ENCODE assay signal across 13 cellular contexts in the genomic region with DNA sequence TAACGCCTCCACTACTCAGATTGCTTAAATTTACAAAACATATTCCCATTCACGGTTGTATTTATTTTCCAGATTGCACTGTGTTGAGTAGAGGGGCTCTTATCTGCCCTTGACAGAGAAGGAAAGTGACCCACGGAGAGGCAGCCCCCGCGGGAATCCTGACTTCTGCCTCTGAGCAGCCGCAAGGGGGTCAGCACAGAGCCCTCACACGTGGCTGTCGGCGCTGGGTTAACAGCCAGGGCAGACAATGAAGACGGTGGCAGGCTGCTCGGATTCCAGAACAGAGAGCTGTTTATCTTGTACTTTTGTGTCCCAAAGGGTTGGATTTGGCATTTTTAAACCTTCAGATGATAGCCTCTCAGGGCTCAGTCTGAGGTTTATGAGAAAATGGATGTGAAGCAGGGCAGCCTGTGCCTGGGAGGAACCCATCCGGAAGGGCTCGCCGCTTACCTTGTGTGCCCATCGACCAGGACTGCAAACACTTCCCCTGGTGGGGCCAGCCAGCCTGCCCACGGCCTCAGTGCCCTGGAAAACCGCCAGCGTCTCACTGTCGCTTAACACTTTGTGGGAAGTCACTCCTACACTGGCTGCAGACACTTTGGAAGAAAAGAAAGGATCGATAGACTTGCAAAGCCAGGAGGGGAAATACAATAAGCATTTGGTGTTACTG.
DNase-seq lines count a peak whose midpoint lies in the region; ATAC-seq, FAIRE-seq and TF ChIP-seq lines count a peak whose summit lies in the region.
"Had no signal": no experiment of that assay in that cellular context is flagged by ENCODE, and none has a peak within 500 bp of the region (broad histone marks: within the 10 kb centered on the region; RNA-seq: fewer than 3 reads in every experiment).

No MANE protein-coding gene starts in this region.

- H3K27ac Mint-ChIP-seq in natural killer cell treated with Interleukin-12 subunit alpha and Interleukin-12 subunit beta and Interleukin-15 and Interleukin-18, amount 100 ng/mL, for 72 hours, result no peak overlapping the region
- H3K27ac Mint-ChIP-seq in natural killer cell, result no peak overlapping the region
- H3K27ac Mint-ChIP-seq in T-cell, result no peak overlapping the region

- ATAC-seq in natural killer cell treated with Interleukin-12 subunit alpha and Interleukin-12 subunit beta and Interleukin-15 and Interleukin-18, amount 100 ng/mL, for 72 hours, result no peak
- ATAC-seq in natural killer cell (no peak), HG03378 (IDR thresholded peaks at IDR 0.05; ENCODE audit: unreplicated experiment) (no peak), T-cell (replicated peaks in 1 of 4) (no peak), omental fat pad (ENCODE audit: low FRiP score) (no peak)

- no peak overlapping the region for H2BK5ac ChIP-seq in H1 (ENCODE audit: low read depth, low read length)

- H4K5ac ChIP-seq in H1 (ENCODE audit: insufficient read length, low read depth, low read length), result no peak overlapping the region

- H3K79me1 ChIP-seq in H1 (ENCODE audit: low read depth, low read length), result no peaks in the 10 kb centered on the region

- H2AFZ ChIP-seq in H1 (ENCODE audit: low read length) (peak overlapping the region; percentile 79; the same call in 1 of the 2 replicates), parathyroid adenoma (peak overlapping the region; percentile 72)

- H3K23ac ChIP-seq in H1 (ENCODE audit: insufficient read length), result no peak overlapping the region

- no peak for TF ChIP-seq CTCF in natural killer cell (IDR thresholded peaks at IDR 0.05)
- TF ChIP-seq CTCF in H1 (IDR thresholded peaks at IDR 0.05; ENCODE audit: control extremely low read depth in 1 of 3, insufficient read depth in 1 of 3, low read depth in 1 of 3, low read length in 3 of 3), result no peak
- TF ChIP-seq CTCF in parathyroid adenoma (IDR thresholded peaks at IDR 0.05), result no peak
- no peak for TF ChIP-seq CTCF in omental fat pad (IDR thresholded peaks at IDR 0.05)

- no peak overlapping the region for H2BK20ac ChIP-seq in H1 (ENCODE audit: low read length)

- FAIRE-seq in H1 (lab: Jason Lieb, UNC) (no peak), GM12892 (lab: Jason Lieb, UNC) (no peak)

- H3K4me3 ChIP-seq in H1 (ENCODE audit: extremely low read depth in 1 of 4, insufficient read depth in 2 of 4, low read depth in 3 of 4, low read length in 4 of 4) (no peak overlapping the region), parathyroid adenoma (ENCODE audit: low read depth, low read length) (no peak overlapping the region)
- H3K4me3 ChIP-seq: coronary artery had no signal

- no peak overlapping the region for H3K18ac ChIP-seq in H1 (ENCODE audit: extremely low read depth, low read length)

- H3K9ac ChIP-seq in H1 (replicated peaks in 1 of 4; ENCODE audit: extremely low read depth in 1 of 4, low read depth in 3 of 4, low read length in 3 of 4), result no peak overlapping the region
- no peak overlapping the region for H3K9ac ChIP-seq in parathyroid adenoma

- no peak overlapping the region for H3K4me2 ChIP-seq in H1 (ENCODE audit: insufficient read depth in 1 of 2, low read depth in 2 of 2, low read length in 2 of 2)
- no peak overlapping the region for H3K4me2 ChIP-seq in parathyroid adenoma (ENCODE audit: low read length)

- intact Hi-C loops in natural killer cell (cut with micrococcal nuclease), result no loop called here

- H3K9me3 ChIP-seq in H1 (ENCODE audit: insufficient read depth in 2 of 2, low read depth in 1 of 2, low read length in 1 of 2), result peaks cover 7 to 8% of the 10 kb centered on the region in 2 experiments; a peak in 3 of 4 replicates
- H3K9me3 ChIP-seq in parathyroid adenoma (ENCODE audit: control insufficient read depth, low read length), result no peaks in the 10 kb centered on the region

- no peak overlapping the region for H3K4me3 Mint-ChIP-seq in natural killer cell treated with Interleukin-12 subunit alpha and Interleukin-12 subunit beta and Interleukin-15 and Interleukin-18, amount 100 ng/mL, for 72 hours
- H3K4me3 Mint-ChIP-seq in natural killer cell, result no peak overlapping the region
- no peak overlapping the region for H3K4me3 Mint-ChIP-seq in T-cell

- H3K36me3 ChIP-seq in H1 (ENCODE audit: control insufficient read depth in 2 of 4, insufficient read depth in 4 of 4, low read length in 3 of 4) (no peaks in the 10 kb centered on the region), parathyroid adenoma (ENCODE audit: control insufficient read depth, insufficient read depth, low read length) (no peaks in the 10 kb centered on the region)

- TF ChIP-seq RAD21 in H1 (IDR thresholded peaks at IDR 0.05 in 1 of 2, conservative IDR thresholded peaks at IDR 0.05 in 1 of 2; ENCODE audit: low read depth in 2 of 2, low read length in 2 of 2), result no peak

- H3K27ac ChIP-seq in H1 (ENCODE audit: low read depth, low read length) (no peak overlapping the region), parathyroid adenoma (no peak overlapping the region)
- H3K27ac ChIP-seq: coronary artery had no signal

- H2BK12ac ChIP-seq in H1 (ENCODE audit: low read depth, low read length), result no peak overlapping the region

- no peak overlapping the region for H4K8ac ChIP-seq in H1 (ENCODE audit: extremely low read depth, insufficient read depth, low read length)

- CTCF ChIA-PET in H1 (lab: Charles Lee; ENCODE audit: partially characterized antibody) (interaction anchor here (0.6 to 1.6 kb wide), 5 partner anchors 10 to 313 kb away, joined by 3 to 5 read pairs (median 3); no protein-coding TSS in a partner anchor), T-cell (lab: Charles Lee) (interaction anchor here in 1 of 2 donors (0.7 kb wide), 1 partner anchor 996 kb away, joined by 5 read pairs; no protein-coding TSS in a partner anchor)

- H3K14ac ChIP-seq in H1 (ENCODE audit: insufficient read length), result no peak overlapping the region

- no peaks in the 10 kb centered on the region; a peak in 2 of 7 replicates for H3K4me1 ChIP-seq in H1 (replicated peaks in 1 of 4; ENCODE audit: control insufficient read depth in 3 of 4, insufficient read depth in 4 of 4, low read length in 3 of 4)
- peaks cover 3% of the 10 kb centered on the region for H3K4me1 ChIP-seq in parathyroid adenoma

- H3K4me1 Mint-ChIP-seq in natural killer cell treated with Interleukin-12 subunit alpha and Interleukin-12 subunit beta and Interleukin-15 and Interleukin-18, amount 100 ng/mL, for 72 hours (ENCODE audit: low read depth in 2 of 2), result no peaks in the 10 kb centered on the region
- H3K4me1 Mint-ChIP-seq in natural killer cell (no peaks in the 10 kb centered on the region), T-cell (peaks cover 6 to 14% (median 13%) of the 10 kb centered on the region in 3 donors)

- H2BK15ac ChIP-seq in H1 (ENCODE audit: low read length), result no peak overlapping the region

- H2BK120ac ChIP-seq in H1 (replicated peaks; ENCODE audit: low read depth, low read length), result no peak overlapping the region

- DNase-seq in natural killer cell treated with Interleukin-12 subunit alpha and Interleukin-12 subunit beta and Interleukin-15 and Interleukin-18, amount 100 ng/mL, for 72 hours (ENCODE audit: low spot score), result peak; percentile 54
- DNase-seq in natural killer cell (no peak), H1 (ENCODE audit: low read depth in 1 of 2, low spot score in 2 of 2) (no peak), T-cell (no peak), GM12892 (ENCODE audit: insufficient read length) (no peak), omental fat pad (ENCODE audit: low spot score) (no peak)
- DNase-seq: activated CD4-positive, CD25-positive, alpha-beta regulatory T cell treated with anti-CD3 and anti-CD28 coated beads, Interleukin-2, amount 50 U/mL, for 72 hours; foreskin fibroblast; NCI-H1105; T-helper 2 cell had no signal

- no peak for TF ChIP-seq EP300 in H1 (IDR thresholded peaks at IDR 0.05; ENCODE audit: borderline replicate concordance in 1 of 2, low read depth in 2 of 2, low read length in 2 of 2)

- POLR2A ChIA-PET in H1 (lab: Charles Lee; ENCODE audit: partially characterized antibody), result no interaction called here
- POLR2A ChIA-PET in T-cell (lab: Charles Lee), result no interaction called here

- H4K20me1 ChIP-seq in H1 (replicated peaks in 1 of 2; ENCODE audit: control insufficient read depth in 1 of 2, insufficient read depth in 2 of 2, low read length in 2 of 2), result peaks cover 0 to 4% of the 10 kb centered on the region in 2 experiments

- no peaks in the 10 kb centered on the region; a peak in 2 of 7 replicates for H3K27me3 ChIP-seq in H1 (replicated peaks in 1 of 4; ENCODE audit: control insufficient read depth in 3 of 4, extremely low read depth in 1 of 4, insufficient read depth in 3 of 4, low read length in 3 of 4)
- no peaks in the 10 kb centered on the region for H3K27me3 ChIP-seq in parathyroid adenoma (ENCODE audit: control insufficient read depth, insufficient read depth, low read length)

- WGBS in H1 (ENCODE audit: extremely low coverage in 1 of 2, insufficient coverage in 1 of 2, insufficient read length in 1 of 2, insufficient replicate concordance in 2 of 2, low coverage in 1 of 2, low lambda C conversion rate in 2 of 2, missing lambda C conversion rate in 1 of 2), 2 experiments, result 84% methylated on average over 20 of the region's 20 CpGs; no CpG with 5 or more reads in 1 of the 2 experiments

- TF ChIP-seq POLR2A in H1 (IDR thresholded peaks at IDR 0.05; ENCODE audit: control extremely low read depth in 1 of 2, low read depth in 2 of 2, low read length in 2 of 2) (no peak), GM12892 (IDR thresholded peaks at IDR 0.05; ENCODE audit: low read depth, low read length) (no peak)

- H3K27me3 Mint-ChIP-seq in natural killer cell treated with Interleukin-12 subunit alpha and Interleukin-12 subunit beta and Interleukin-15 and Interleukin-18, amount 100 ng/mL, for 72 hours, result peaks cover 5 to 7% of the 10 kb centered on the region in 2 donors
- H3K27me3 Mint-ChIP-seq in natural killer cell (ENCODE audit: low read depth in 2 of 2) (no peaks in the 10 kb centered on the region), T-cell (peaks cover 1 to 3% of the 10 kb centered on the region in 2 donors)

- no peaks in the 10 kb centered on the region for H3K36me3 Mint-ChIP-seq in natural killer cell treated with Interleukin-12 subunit alpha and Interleukin-12 subunit beta and Interleukin-15 and Interleukin-18, amount 100 ng/mL, for 72 hours
- no peaks in the 10 kb centered on the region for H3K36me3 Mint-ChIP-seq in natural killer cell
- no peaks in the 10 kb centered on the region for H3K36me3 Mint-ChIP-seq in T-cell

- H3K56ac ChIP-seq in H1 (replicated peaks; ENCODE audit: insufficient read length, low read depth, low read length), result no peak overlapping the region

- H3K9me3 Mint-ChIP-seq in natural killer cell treated with Interleukin-12 subunit alpha and Interleukin-12 subunit beta and Interleukin-15 and Interleukin-18, amount 100 ng/mL, for 72 hours, result peaks cover 3% of the 10 kb centered on the region
- H3K9me3 Mint-ChIP-seq in natural killer cell (no peaks in the 10 kb centered on the region), T-cell (peaks cover 0 to 8% (median 6%) of the 10 kb centered on the region in 3 donors)

- H4K91ac ChIP-seq in H1 (replicated peaks; ENCODE audit: insufficient read length, low read length), result no peak overlapping the region

- H2AK5ac ChIP-seq in H1 (ENCODE audit: low read depth, low read length), result no peak overlapping the region

- H3K79me2 ChIP-seq in H1 (ENCODE audit: control insufficient read depth in 1 of 2, insufficient read depth in 2 of 2, low read length in 2 of 2) (peaks cover 0 to 2% of the 10 kb centered on the region in 2 experiments; a peak in 1 of 4 replicates), parathyroid adenoma (no peaks in the 10 kb centered on the region)

- no peak overlapping the region for H3K4ac ChIP-seq in H1 (replicated peaks; ENCODE audit: insufficient read length, low read depth, low read length)

- H3K23me2 ChIP-seq in H1 (ENCODE audit: low read depth, low read length), result no peaks in the 10 kb centered on the region
